ENCODE assay signal across 10 cellular contexts in the genomic region with DNA sequence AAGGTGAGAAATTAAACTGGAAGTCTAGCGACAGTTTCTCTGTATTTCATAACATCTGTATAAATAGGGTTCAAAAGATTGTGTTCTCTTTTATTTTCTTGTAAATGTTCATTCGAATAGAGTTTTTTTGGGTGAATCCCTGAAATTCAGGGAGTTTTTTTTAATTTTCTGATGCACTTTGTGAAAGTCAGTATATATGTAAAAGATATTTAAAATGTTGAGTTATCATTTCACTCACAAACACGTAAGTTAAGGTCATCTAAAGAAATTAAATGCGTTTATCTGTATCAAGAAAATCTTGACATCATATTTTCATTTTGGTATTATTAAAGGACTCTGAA. TPM values are rescaled to one million over a fixed set of nuclear protein-coding genes. Genes with fewer than 3 reads are reported as not detected.
DNase-seq lines count a peak whose midpoint lies in the region; ATAC-seq and TF ChIP-seq lines count a peak whose summit lies in the region.
"Had no signal": no experiment of that assay in that cellular context is flagged by ENCODE, and none has a peak within 500 bp of the region (broad histone marks: within the 10 kb centered on the region; RNA-seq: fewer than 3 reads in every experiment).

No MANE protein-coding gene starts in this region.

- no peak overlapping the region for H3K14ac ChIP-seq in mesenchymal stem cell (ENCODE audit: low read length in 2 of 2)

- 33% methylated on average over 1 of the region's 4 CpGs for WGBS in mesenchymal stem cell

- H3K79me1 ChIP-seq in mesenchymal stem cell (replicated peaks; ENCODE audit: low read length, poor library complexity, severe bottlenecking) = no peaks in the 10 kb centered on the region

- H3K4me2 ChIP-seq in mesenchymal stem cell (ENCODE audit: low read length, poor library complexity, severe bottlenecking) = no peak overlapping the region

- H3K4me3 Mint-ChIP-seq in Calu3 (ENCODE audit: low read depth, unreplicated experiment) (peak overlapping the region; percentile 38), activated B cell treated with CpG ODN at 0.5 μM for 24 hours (peak overlapping the region; percentile 72)

- no peaks in the 10 kb centered on the region for H3K9me3 ChIP-seq in mesenchymal stem cell (ENCODE audit: control insufficient read depth, low read length)

- H4K91ac ChIP-seq in mesenchymal stem cell (ENCODE audit: low read length) = no peak overlapping the region

- intact Hi-C loops in Calu3 (cut with micrococcal nuclease; ENCODE audit: unreplicated experiment) (no loop called here), activated B cell treated with CpG ODN at 0.5 μM for 24 hours (cut with micrococcal nuclease) (loop anchor here (5.0 to 10.0 kb wide), 3 partner anchors 1739 to 1827 kb away; no protein-coding TSS in a partner anchor)

- H3K4me1 Mint-ChIP-seq in Calu3 (ENCODE audit: low read depth, unreplicated experiment) = peaks cover 40% of the 10 kb centered on the region
- peaks cover 41% of the 10 kb centered on the region for H3K4me1 Mint-ChIP-seq in activated B cell treated with CpG ODN at 0.5 μM for 24 hours

- no peak overlapping the region for H3K4ac ChIP-seq in mesenchymal stem cell (ENCODE audit: low read depth in 1 of 2, low read length in 2 of 2)

- H3K27ac Mint-ChIP-seq in Calu3 (ENCODE audit: unreplicated experiment) (no peak overlapping the region), activated B cell treated with CpG ODN at 0.5 μM for 24 hours (peak overlapping the region; percentile 42)

- no peak overlapping the region for H2BK5ac ChIP-seq in mesenchymal stem cell (ENCODE audit: low read depth, low read length, poor library complexity, severe bottlenecking)

- CTCF ChIA-PET in Calu3 (lab: Charles Lee) (no interaction called here), activated B cell treated with CpG ODN at 0.5 μM for 24 hours (lab: Charles Lee) (interaction anchor here (4.2 kb wide), 1 partner anchor 936 kb away, joined by 109 read pairs; no protein-coding TSS in a partner anchor)

- POLR2A ChIA-PET in activated B cell treated with CpG ODN at 0.5 μM for 24 hours (lab: Charles Lee) = no interaction called here

- BruUV-seq in Calu3 (replicated peaks; lab: Mats Ljungman, UMichigan) = no TSS peak

- no peaks in the 10 kb centered on the region for H3K36me3 ChIP-seq in mesenchymal stem cell (ENCODE audit: control insufficient read depth in 1 of 2, insufficient read depth in 2 of 2, low read depth in 1 of 2, low read length in 2 of 2)

- TF ChIP-seq CTCF in AG10803 (conservative IDR thresholded peaks at IDR 0.05; ENCODE audit: low read length) (no peak), Calu3 (IDR thresholded peaks at IDR 0.05; ENCODE audit: unreplicated experiment) (no peak), activated B cell treated with CpG ODN at 0.5 μM for 24 hours (IDR thresholded peaks at IDR 0.05) (no peak)

- no peak overlapping the region for H3K27ac ChIP-seq in mesenchymal stem cell (ENCODE audit: low read length, poor library complexity, severe bottlenecking)

- no peak overlapping the region for H3K23ac ChIP-seq in mesenchymal stem cell (ENCODE audit: low read length in 2 of 2)

- H4K8ac ChIP-seq in mesenchymal stem cell (ENCODE audit: low read length) = no peak overlapping the region

- no peaks in the 10 kb centered on the region for H3K9me3 Mint-ChIP-seq in Calu3 (ENCODE audit: low read depth, unreplicated experiment)
- H3K9me3 Mint-ChIP-seq in activated B cell treated with CpG ODN at 0.5 μM for 24 hours = no peaks in the 10 kb centered on the region

- peak overlapping the region; percentile 48 for H3K4me3 ChIP-seq in AG10803 (ENCODE audit: low read length)
- H3K4me3 ChIP-seq in mesenchymal stem cell (ENCODE audit: insufficient read depth in 1 of 2, low read depth in 1 of 2, low read length in 2 of 2) = peak overlapping the region in 1 of 2 experiments; percentile 62

- H3K4me1 ChIP-seq in mesenchymal stem cell (ENCODE audit: control insufficient read depth, insufficient read depth, low read depth, low read length) = peaks cover 57% of the 10 kb centered on the region

- H3K9ac ChIP-seq in mesenchymal stem cell (ENCODE audit: low read length) = peak overlapping the region; percentile 22

- H3K27me3 Mint-ChIP-seq in Calu3 (ENCODE audit: unreplicated experiment) = peaks cover 100% of the 10 kb centered on the region
- peaks cover 46% of the 10 kb centered on the region for H3K27me3 Mint-ChIP-seq in activated B cell treated with CpG ODN at 0.5 μM for 24 hours

- H2AFZ ChIP-seq in mesenchymal stem cell (ENCODE audit: low read depth, low read length) = no peak overlapping the region

- H3K36me3 Mint-ChIP-seq in Calu3 (ENCODE audit: insufficient read depth, unreplicated experiment) (peaks cover 17% of the 10 kb centered on the region), activated B cell treated with CpG ODN at 0.5 μM for 24 hours (ENCODE audit: low read depth) (no peaks in the 10 kb centered on the region)

- peaks cover 85 to 95% of the 10 kb centered on the region in 2 experiments for H3K27me3 ChIP-seq in mesenchymal stem cell (ENCODE audit: control insufficient read depth in 1 of 2, insufficient read depth in 1 of 2, low read length in 2 of 2)

- no peak overlapping the region for H3K18ac ChIP-seq in mesenchymal stem cell (ENCODE audit: low read depth in 1 of 2, low read length in 2 of 2)

- no peak for DNase-seq in AG10803 (ENCODE audit: low read depth)
- no peak for DNase-seq in Calu3
- DNase-seq in activated B cell treated with CpG ODN at 0.5 μM for 24 hours = no peak
- no peak for DNase-seq in mesenchymal stem cell
- DNase-seq in ureter (ENCODE audit: low spot score) = no peak
- no peak for DNase-seq in UCSD-AML1 (lab: John Stamatoyannopoulos, UW; ENCODE audit: unreplicated experiment)
- DNase-seq: activated gamma-delta T cell treated with Interleukin-2 at 50 U/mL for 16 hours had no signal

- no peak overlapping the region for H2BK15ac ChIP-seq in mesenchymal stem cell (ENCODE audit: low read depth, poor library complexity, severe bottlenecking)

- ATAC-seq in activated B cell treated with CpG ODN at 0.5 μM for 24 hours (ENCODE audit: low read depth) (no peak), GM18870 (IDR thresholded peaks at IDR 0.05; ENCODE audit: unreplicated experiment) (no peak), GM21381 (IDR thresholded peaks at IDR 0.05; ENCODE audit: unreplicated experiment) (no peak)

- H2BK120ac ChIP-seq in mesenchymal stem cell (ENCODE audit: low read depth, low read length) = no peak overlapping the region

- H2AK5ac ChIP-seq in mesenchymal stem cell (ENCODE audit: low read length, severe bottlenecking) = no peak overlapping the region

- no peak overlapping the region for H2BK12ac ChIP-seq in mesenchymal stem cell (ENCODE audit: low read length in 2 of 2)

RNA-seq across cellular contexts. Expression of a gene that starts 3.4 kb away (rescaled TPM):
- total RNA-seq in Calu3 (2022) (not detected in 2 replicates), activated B cell treated with CpG ODN at 0.5 μM for 24 hours (not detected in 2 replicates), ureter (0.81 TPM)
- polyA plus RNA-seq in mesenchymal stem cell (2013, experiment 1 of 2) = not detected
- polyA plus RNA-seq in mesenchymal stem cell (2013, experiment 2 of 2) = not detected
- total RNA-seq: fibroblast of lung had no signal
- polyA plus RNA-seq: fibroblast of lung had no signal

RNA-seq across cellular contexts. Expression of a gene that starts 57.4 kb away (rescaled TPM):
- total RNA-seq in Calu3 (2022) (25.6 and 31.5 TPM in 2 replicates), activated B cell treated with CpG ODN at 0.5 μM for 24 hours (14.3 and 19.4 TPM in 2 replicates), ureter (27.5 TPM)
- 16.9 TPM for polyA plus RNA-seq in mesenchymal stem cell (2013, experiment 1 of 2)
- polyA plus RNA-seq in mesenchymal stem cell (2013, experiment 2 of 2) = 16.7 TPM
